24 cellular contexts compared by ENCODE assay signal in the genomic region with DNA sequence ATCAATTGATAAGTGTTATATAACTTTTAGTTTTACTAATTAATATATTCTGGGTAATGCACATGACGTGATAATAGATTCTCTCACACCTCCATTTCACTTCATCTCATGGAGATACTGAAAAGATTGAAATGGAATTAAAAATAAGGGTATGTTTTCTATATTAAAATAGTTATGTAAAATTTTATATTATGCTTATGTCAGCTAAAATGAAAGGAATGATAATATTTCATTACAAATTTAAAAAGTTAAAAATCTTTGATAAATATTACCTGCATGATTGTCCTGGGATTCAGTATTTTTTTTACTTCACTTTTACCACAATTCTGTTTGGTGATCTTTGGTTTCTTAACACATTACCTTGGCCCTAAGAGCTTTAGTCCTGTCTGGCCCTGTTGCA.
A peak's percentile ranks its signal among the peaks of the same experiment; 100 is the strongest.
DNase-seq lines count a peak whose midpoint lies in the region; ATAC-seq, FAIRE-seq and TF ChIP-seq lines count a peak whose summit lies in the region.
"Had no signal": no experiment of that assay in that cellular context is flagged by ENCODE, and none has a peak within 500 bp of the region (broad histone marks: within the 10 kb centered on the region; RNA-seq: fewer than 3 reads in every experiment).

No MANE protein-coding gene starts in this region.

- H3K9me3 ChIP-seq in HepG2 (ENCODE audit: low read length) (peaks cover 41% of the 10 kb centered on the region), right lobe of liver (no peaks in the 10 kb centered on the region), K562 (replicated peaks; ENCODE audit: control insufficient read depth, insufficient read depth, low read depth, low read length) (no peaks in the 10 kb centered on the region)
- H3K9me3 ChIP-seq: BLaER1, Caco-2, HAP-1 had no signal

- H3K27ac Mint-ChIP-seq in activated CD4-positive, alpha-beta T cell treated with anti-CD3 and anti-CD28 coated beads for 36 hours, result no peak overlapping the region
- H3K27ac Mint-ChIP-seq: B cell; CD4-positive, CD25-positive, alpha-beta regulatory T cell; CD8-positive, alpha-beta T cell; GM23338; HFFc6 had no signal

- TF ChIP-seq RAD21 in HepG2 (CRISPR knock-in tag; IDR thresholded peaks at IDR 0.05) (no peak), K562 (CRISPR knock-in tag; conservative IDR thresholded peaks at IDR 0.05 in 1 of 2, IDR thresholded peaks at IDR 0.05 in 1 of 2) (no peak)

- no peak for TF ChIP-seq EP300 in HepG2 (IDR thresholded peaks at IDR 0.05; ENCODE audit: low read depth in 2 of 2, low read length in 2 of 2)
- no peak for TF ChIP-seq EP300 in HepG2 (CRISPR knock-in tag; IDR thresholded peaks at IDR 0.05; ENCODE audit: borderline replicate concordance)
- no peak for TF ChIP-seq EP300 in K562 (IDR thresholded peaks at IDR 0.05; ENCODE audit: low read length)

- no peak overlapping the region for H3K4me2 ChIP-seq in HepG2 (ENCODE audit: low read depth, low read length)
- no peak overlapping the region for H3K4me2 ChIP-seq in K562 (ENCODE audit: insufficient read depth, low read length)
- H3K4me2 ChIP-seq: BLaER1, GM23338 had no signal

- TF ChIP-seq CTCF in HepG2 (CRISPR knock-in tag; IDR thresholded peaks at IDR 0.05) (no peak), right lobe of liver (IDR thresholded peaks at IDR 0.05) (no peak), K562 (IDR thresholded peaks at IDR 0.05 in 2 of 3, conservative IDR thresholded peaks at IDR 0.05 in 1 of 3; ENCODE audit: insufficient read depth in 2 of 3, low read depth in 1 of 3, low read length in 3 of 3) (no peak)

- H3K36me3 ChIP-seq in HepG2 (replicated peaks in 1 of 2; ENCODE audit: control insufficient read depth in 1 of 2, insufficient read depth in 2 of 2, low read length in 2 of 2), result no peaks in the 10 kb centered on the region
- no peaks in the 10 kb centered on the region for H3K36me3 ChIP-seq in right lobe of liver
- no peaks in the 10 kb centered on the region for H3K36me3 ChIP-seq in K562 (ENCODE audit: control insufficient read depth, insufficient read depth, low read length)
- H3K36me3 ChIP-seq: BLaER1, HAP-1 had no signal

- H3K79me2 ChIP-seq in HepG2 (ENCODE audit: insufficient read depth, low read length), result no peaks in the 10 kb centered on the region
- no peaks in the 10 kb centered on the region for H3K79me2 ChIP-seq in K562 (ENCODE audit: control insufficient read depth, insufficient read depth, low read length)

- TF ChIP-seq POLR2A in HepG2 (IDR thresholded peaks at IDR 0.05; ENCODE audit: insufficient read depth in 1 of 2, low read depth in 2 of 2, low read length in 2 of 2), result no peak
- TF ChIP-seq POLR2A in right lobe of liver (IDR thresholded peaks at IDR 0.05), result no peak
- TF ChIP-seq POLR2A in K562 (conservative IDR thresholded peaks at IDR 0.05), result no peak

- in situ Hi-C loops in HepG2 (cut with HindIII; ENCODE audit: extremely low pct_ligation_motif_present, low pct_unique_long_range_greater_than_20kb), result no loop called here
- in situ Hi-C loops in K562 (cut with MboI), result no loop called here

- no peaks in the 10 kb centered on the region for H3K4me1 Mint-ChIP-seq in activated CD4-positive, alpha-beta T cell treated with anti-CD3 and anti-CD28 coated beads for 36 hours
- H3K4me1 Mint-ChIP-seq: B cell; CD4-positive, CD25-positive, alpha-beta regulatory T cell; GM23338 had no signal

- intact Hi-C loops in HepG2 (cut with micrococcal nuclease; ENCODE audit: unreplicated experiment), result no loop called here
- intact Hi-C loops in right lobe of liver (cut with DNase I), result no loop called here
- intact Hi-C loops in K562 (cut with micrococcal nuclease), result no loop called here
- intact Hi-C loops in activated CD4-positive, alpha-beta T cell treated with anti-CD3 and anti-CD28 coated beads for 36 hours (cut with DNase I, micrococcal nuclease), result no loop called here

- H2AFZ ChIP-seq in HepG2 (ENCODE audit: low read length) (no peak overlapping the region), K562 (ENCODE audit: low read depth, low read length) (no peak overlapping the region)
- H2AFZ ChIP-seq: GM23338 had no signal

- CTCF ChIA-PET in HepG2 (lab: Yijun Ruan, JAX; ENCODE audit: low intra/inter-chr PET ratio, low total read pairs) (no interaction called here), K562 (lab: Yijun Ruan, JAX; ENCODE audit: low intra/inter-chr PET ratio) (no interaction called here)
- CTCF ChIA-PET in activated CD4-positive, alpha-beta T cell treated with anti-CD3 and anti-CD28 coated beads for 36 hours (lab: Charles Lee), result no interaction called here

- no peaks in the 10 kb centered on the region for H3K27me3 Mint-ChIP-seq in activated CD4-positive, alpha-beta T cell treated with anti-CD3 and anti-CD28 coated beads for 36 hours
- H3K27me3 Mint-ChIP-seq: B cell; CD4-positive, CD25-positive, alpha-beta regulatory T cell had no signal

- no peaks in the 10 kb centered on the region for H4K20me1 ChIP-seq in HepG2 (ENCODE audit: insufficient read depth, low read length)
- no peaks in the 10 kb centered on the region for H4K20me1 ChIP-seq in K562 (replicated peaks; ENCODE audit: control insufficient read depth, insufficient read depth, low read length)
- H4K20me1 ChIP-seq: BLaER1 had no signal

- no peak overlapping the region for H3K4me3 ChIP-seq in HepG2 (replicated peaks in 1 of 3; ENCODE audit: insufficient read depth in 1 of 3, low read depth in 2 of 3, low read length in 3 of 3)
- no peak overlapping the region for H3K4me3 ChIP-seq in right lobe of liver
- no peak overlapping the region for H3K4me3 ChIP-seq in K562
- H3K4me3 ChIP-seq: BLaER1, GM23338, HAP-1 had no signal

- POLR2A ChIA-PET in HepG2 (lab: Yijun Ruan, JAX), result no interaction called here
- POLR2A ChIA-PET in K562 (lab: Yijun Ruan, JAX), result no interaction called here
- POLR2A ChIA-PET in activated CD4-positive, alpha-beta T cell treated with anti-CD3 and anti-CD28 coated beads for 36 hours (lab: Charles Lee), result no interaction called here

- H3K27ac ChIP-seq in HepG2 (ENCODE audit: extremely low read length, insufficient read depth, low read length), result no peak overlapping the region
- no peak overlapping the region for H3K27ac ChIP-seq in right lobe of liver
- no peak overlapping the region for H3K27ac ChIP-seq in K562 (ENCODE audit: extremely low read depth, low read depth, low read length)
- H3K27ac ChIP-seq: 22Rv1, BLaER1, C4-2B had no signal

- BruUV-seq in HepG2 (replicated peaks; lab: Mats Ljungman, UMichigan) (no TSS peak), K562 (replicated peaks; lab: Mats Ljungman, UMichigan) (no TSS peak)

- no peak overlapping the region for H3K4me3 Mint-ChIP-seq in activated CD4-positive, alpha-beta T cell treated with anti-CD3 and anti-CD28 coated beads for 36 hours
- H3K4me3 Mint-ChIP-seq: B cell; CD4-positive, CD25-positive, alpha-beta regulatory T cell; CD8-positive, alpha-beta T cell; GM23338; HFFc6 had no signal

- no peaks in the 10 kb centered on the region for H3K36me3 Mint-ChIP-seq in activated CD4-positive, alpha-beta T cell treated with anti-CD3 and anti-CD28 coated beads for 36 hours (ENCODE audit: low read depth)
- H3K36me3 Mint-ChIP-seq: CD4-positive, CD25-positive, alpha-beta regulatory T cell; CD8-positive, alpha-beta T cell had no signal

- H3K9me1 ChIP-seq in K562 (ENCODE audit: control insufficient read depth, insufficient read depth, low read length), result no peaks in the 10 kb centered on the region

- DNase-seq in HepG2 (ENCODE audit: low spot score), result no peak
- DNase-seq in right lobe of liver, result no peak
- no peak for DNase-seq in K562 (ENCODE audit: extremely low read depth in 1 of 4, low spot score in 3 of 4)
- no peak for DNase-seq in NCI-H1930 (lab: John Stamatoyannopoulos, UW)
- no peak for DNase-seq in activated CD4-positive, alpha-beta T cell treated with anti-CD3 and anti-CD28 coated beads for 36 hours
- DNase-seq: Caco-2; CD4-positive, CD25-positive, alpha-beta regulatory T cell; CD8-positive, alpha-beta T cell; DMS153; DND-41; HFFc6 had no signal

- FAIRE-seq in HepG2 (lab: Jason Lieb, UNC) (no peak), K562 (lab: Jason Lieb, UNC) (no peak), endometrium (lab: Jason Lieb, UNC) (peak; percentile 53)
- FAIRE-seq: G401.6, GM12892, GM19239, H54 had no signal

- H3K27me3 ChIP-seq in HepG2 (ENCODE audit: control insufficient read depth in 1 of 2, insufficient read depth in 2 of 2, low read length in 2 of 2) (no peaks in the 10 kb centered on the region), right lobe of liver (no peaks in the 10 kb centered on the region), K562 (ENCODE audit: control insufficient read depth in 2 of 2, insufficient read depth in 2 of 2, low read length in 2 of 2) (no peaks in the 10 kb centered on the region)
- H3K27me3 ChIP-seq: BLaER1 had no signal

- H3K4me1 ChIP-seq in HepG2 (ENCODE audit: insufficient read depth, low read length), result no peaks in the 10 kb centered on the region
- H3K4me1 ChIP-seq in right lobe of liver, result no peaks in the 10 kb centered on the region
- H3K4me1 ChIP-seq in K562 (replicated peaks in 1 of 2; ENCODE audit: control insufficient read depth in 2 of 2, insufficient read depth in 2 of 2, low read length in 2 of 2), result no peaks in the 10 kb centered on the region
- H3K4me1 ChIP-seq: BLaER1, Caco-2, HAP-1 had no signal

- ATAC-seq in HepG2 (no peak), right lobe of liver (no peak), K562 (no peak), HG02840 (IDR thresholded peaks at IDR 0.05; ENCODE audit: low FRiP score, unreplicated experiment) (no peak), HG02973 (IDR thresholded peaks at IDR 0.05; ENCODE audit: unreplicated experiment) (no peak)
- ATAC-seq in activated CD4-positive, alpha-beta T cell treated with anti-CD3 and anti-CD28 coated beads for 36 hours, result no peak
- ATAC-seq: CD8-positive, alpha-beta T cell; GM23338 had no signal

- H3K9ac ChIP-seq in HepG2 (ENCODE audit: insufficient read depth, low read depth, low read length), result no peak overlapping the region
- no peak overlapping the region for H3K9ac ChIP-seq in K562 (ENCODE audit: insufficient read depth in 1 of 2, low read depth in 2 of 2, low read length in 2 of 2)
- H3K9ac ChIP-seq: BLaER1 had no signal

- 2% methylated on average over 1 of the region's 1 CpG for WGBS in HepG2 (ENCODE audit: low lambda C conversion rate)
- WGBS in right lobe of liver (ENCODE audit: insufficient coverage, low coverage, low lambda C conversion rate, missing lambda C conversion rate), result 39% methylated on average over 1 of the region's 1 CpG
- 6% methylated on average over 1 of the region's 1 CpG for WGBS in K562 (ENCODE audit: insufficient coverage, low coverage, missing lambda C conversion rate)

- H3K9me3 Mint-ChIP-seq in activated CD4-positive, alpha-beta T cell treated with anti-CD3 and anti-CD28 coated beads for 36 hours (ENCODE audit: low read depth), result peaks cover 5% of the 10 kb centered on the region
- H3K9me3 Mint-ChIP-seq: GM23338, HFFc6 had no signal

TF ChIP-seq in HepG2, 621 proteins besides CTCF, POLR2A, EP300 and RAD21 (continues in another document):
- no peak for TF ChIP-seq ERF (CRISPR knock-in tag; IDR thresholded peaks at IDR 0.05)

TF ChIP-seq in K562, 482 proteins besides CTCF, POLR2A, EP300 and RAD21 (continues in another document):
- TF ChIP-seq RBM22 (IDR thresholded peaks at IDR 0.05; ENCODE audit: low read depth, low read length, poor library complexity, severe bottlenecking) (no peak), SMARCB1 (IDR thresholded peaks at IDR 0.05; ENCODE audit: insufficient read length, low read depth) (no peak), MAFK (IDR thresholded peaks at IDR 0.05; ENCODE audit: low read length) (peak; percentile 83; the same call in 1 of the 2 replicates), MAFG (tag; conservative IDR thresholded peaks at IDR 0.05) (peak; percentile 52; the same call in 1 of the 2 replicates)
